10 cellular contexts compared by ENCODE assay signal in genomic region chr11:62614275-62614674, GRCh38. TPM values are rescaled to one million over a fixed set of nuclear protein-coding genes. Genes with fewer than 3 reads are reported as not detected.
DNase-seq lines count a peak whose midpoint lies in the region; ATAC-seq and TF ChIP-seq lines count a peak whose summit lies in the region.
"Had no signal": no experiment of that assay in that cellular context is flagged by ENCODE, and none has a peak within 500 bp of the region (broad histone marks: within the 10 kb centered on the region; RNA-seq: fewer than 3 reads in every experiment).

No MANE protein-coding gene starts in this region.

- peaks cover 7 to 29% (median 17%) of the 10 kb centered on the region in 4 donors for H3K4me1 ChIP-seq in liver (ENCODE audit: control insufficient read depth in 4 of 4, insufficient read depth in 4 of 4, low read length in 3 of 4)

- no peak for DNase-seq in activated CD4-positive, CD25-positive, alpha-beta regulatory T cell treated with anti-CD3 and anti-CD28 coated beads, Interleukin-2, amount 50 U/mL, for 72 hours
- DNase-seq in activated T-helper 9 cell treated with anti-CD3 and anti-CD28 coated beads, Interleukin-2, amount 50 U/mL, for 16 hours (ENCODE audit: low read depth) = peak; percentile 38
- DNase-seq in DMS 273 treated with DMSO at 0.1 percent for 48 hours (lab: John Stamatoyannopoulos, UW) = no peak
- no peak for DNase-seq in NCI-H524 treated with DMSO at 0.1 percent for 48 hours (lab: John Stamatoyannopoulos, UW)
- no peak for DNase-seq in ureter (ENCODE audit: low spot score)

- no peaks in the 10 kb centered on the region for H3K27me3 ChIP-seq in liver (ENCODE audit: control insufficient read depth in 4 of 4, insufficient read depth in 4 of 4, low read length in 3 of 4)
- H3K27me3 ChIP-seq: Peyer's patch had no signal

- H3K9me3 ChIP-seq in liver (ENCODE audit: control insufficient read depth in 4 of 4, low read length in 3 of 4) = no peaks in the 10 kb centered on the region
- H3K9me3 ChIP-seq: HAP-1, Peyer's patch had no signal

- H3K27ac ChIP-seq in liver (ENCODE audit: low read depth in 1 of 2, low read length in 2 of 2) (peak overlapping the region; percentile 76 to 88), temporal lobe (ENCODE audit: low read depth, low read length) (peak overlapping the region; percentile 94)

- TF ChIP-seq RAD21 in liver (IDR thresholded peaks at IDR 0.05) = no peak

- H3K4me3 ChIP-seq in liver (ENCODE audit: low read depth in 1 of 3, low read length in 3 of 3) = no peak overlapping the region
- H3K4me3 ChIP-seq: HAP-1, Peyer's patch had no signal

- 89% methylated on average over 8 of the region's 8 CpGs for WGBS in liver

- H3K9ac ChIP-seq in liver (ENCODE audit: low read depth in 1 of 2, low read length in 2 of 2) = no peak overlapping the region

- no peak for TF ChIP-seq CTCF in liver (IDR thresholded peaks at IDR 0.05; ENCODE audit: low read depth, low read length, missing input control)

- peaks cover 0 to 17% (median 2%) of the 10 kb centered on the region in 4 donors for H3K36me3 ChIP-seq in liver (ENCODE audit: control insufficient read depth in 4 of 4, insufficient read depth in 3 of 4, low read depth in 1 of 4, low read length in 3 of 4)

- ATAC-seq in activated CD4-positive, CD25-positive, alpha-beta regulatory T cell treated with anti-CD3 and anti-CD28 coated beads, Interleukin-2, amount 50 U/mL, for 24 hours = peak; percentile 19 to 31

TF ChIP-seq in liver, 16 proteins besides CTCF, POLR2A, EP300 and RAD21:
- TF ChIP-seq GABPA (IDR thresholded peaks at IDR 0.05 in 1 of 2, conservative IDR thresholded peaks at IDR 0.05 in 1 of 2) (no peak), MAX (IDR thresholded peaks at IDR 0.05) (no peak), EGR1 (IDR thresholded peaks at IDR 0.05; ENCODE audit: low read depth in 2 of 2) (no peak), HNF4A (conservative IDR thresholded peaks at IDR 0.05) (no peak), FOXA1 (IDR thresholded peaks at IDR 0.05) (no peak), JUND (IDR thresholded peaks at IDR 0.05) (no peak), ATF3 (IDR thresholded peaks at IDR 0.05) (no peak), HNF4G (IDR thresholded peaks at IDR 0.05) (no peak), YY1 (IDR thresholded peaks at IDR 0.05) (no peak), ZBTB33 (IDR thresholded peaks at IDR 0.05) (no peak), TAF1 (conservative IDR thresholded peaks at IDR 0.05) (no peak), RXRA (IDR thresholded peaks at IDR 0.05) (no peak), FOXA2 (IDR thresholded peaks at IDR 0.05) (no peak), REST (IDR thresholded peaks at IDR 0.05) (no peak), NR2F2 (IDR thresholded peaks at IDR 0.05) (no peak), SP1 (IDR thresholded peaks at IDR 0.05) (no peak)

RNA-seq across cellular contexts. Expression of gene ROM1, which starts 1.2 kb away (rescaled TPM):
- total RNA-seq in liver = 1 to 10 TPM in 1 of 2 donors, under 1 TPM in 1; 0.84 to 1.3 TPM
- polyA plus RNA-seq in liver = 1 to 10 TPM in 1 of 2 donors, under 1 TPM in 1; 0.86 to 3.9 TPM
- 1.7 TPM for total RNA-seq in temporal lobe
- total RNA-seq in ureter = 5.4 TPM

RNA-seq across cellular contexts. Expression of gene EML3, which starts 1.7 kb away (rescaled TPM):
- 10 to 100 TPM in 1 of 2 donors, 1 to 10 TPM in 1; 6.0 to 17.2 TPM for total RNA-seq in liver
- 10 to 100 TPM in 1 of 2 donors, 1 to 10 TPM in 1; 9.9 to 19.3 TPM for polyA plus RNA-seq in liver
- 4.2 TPM for total RNA-seq in temporal lobe
- 83.2 TPM for total RNA-seq in ureter

RNA-seq across cellular contexts. Expression of gene B3GAT3, which starts 7.5 kb away (rescaled TPM):
- total RNA-seq in liver = 10 to 100 TPM; 13.1 TPM
- 10 to 100 TPM; 22.5 to 29.2 TPM for polyA plus RNA-seq in liver
- total RNA-seq in temporal lobe = 15.7 TPM
- total RNA-seq in ureter = 50.7 TPM

RNA-seq across cellular contexts. Expression of gene MTA2, which starts 12.6 kb away (rescaled TPM):
- total RNA-seq in liver (10 to 100 TPM; 43.1 to 55.3 TPM), temporal lobe (83.6 TPM), ureter (128 TPM)
- 10 to 100 TPM in 1 of 2 donors, 1 to 10 TPM in 1; 4.4 to 21.4 TPM for polyA plus RNA-seq in liver

RNA-seq across cellular contexts. Expression of gene TUT1, which starts 23.0 kb away (rescaled TPM):
- 10 to 100 TPM in 1 of 2 donors, 1 to 10 TPM in 1; 5.6 to 12.1 TPM for total RNA-seq in liver
- 10 to 100 TPM; 15.2 to 15.8 TPM for polyA plus RNA-seq in liver
- total RNA-seq in temporal lobe = 6.1 TPM
- total RNA-seq in ureter = 30.4 TPM
